Comparison of ENCODE assay signal across 1 cellular context in genomic region chr10:119030421-119031250, GRCh38.
TF ChIP-seq lines count a peak whose summit lies in the region.

No MANE protein-coding gene starts in this region.

TF ChIP-seq in K562, 482 proteins besides CTCF, POLR2A, EP300 and RAD21 (continued from another document):
- TF ChIP-seq ZBTB34 (CRISPR knock-in tag; IDR thresholded peaks at IDR 0.05) = no peak
TF ChIP-seq in K562: peak in this region for 32.
